ENCODE assay signal across 8 cellular contexts in the genomic region with DNA sequence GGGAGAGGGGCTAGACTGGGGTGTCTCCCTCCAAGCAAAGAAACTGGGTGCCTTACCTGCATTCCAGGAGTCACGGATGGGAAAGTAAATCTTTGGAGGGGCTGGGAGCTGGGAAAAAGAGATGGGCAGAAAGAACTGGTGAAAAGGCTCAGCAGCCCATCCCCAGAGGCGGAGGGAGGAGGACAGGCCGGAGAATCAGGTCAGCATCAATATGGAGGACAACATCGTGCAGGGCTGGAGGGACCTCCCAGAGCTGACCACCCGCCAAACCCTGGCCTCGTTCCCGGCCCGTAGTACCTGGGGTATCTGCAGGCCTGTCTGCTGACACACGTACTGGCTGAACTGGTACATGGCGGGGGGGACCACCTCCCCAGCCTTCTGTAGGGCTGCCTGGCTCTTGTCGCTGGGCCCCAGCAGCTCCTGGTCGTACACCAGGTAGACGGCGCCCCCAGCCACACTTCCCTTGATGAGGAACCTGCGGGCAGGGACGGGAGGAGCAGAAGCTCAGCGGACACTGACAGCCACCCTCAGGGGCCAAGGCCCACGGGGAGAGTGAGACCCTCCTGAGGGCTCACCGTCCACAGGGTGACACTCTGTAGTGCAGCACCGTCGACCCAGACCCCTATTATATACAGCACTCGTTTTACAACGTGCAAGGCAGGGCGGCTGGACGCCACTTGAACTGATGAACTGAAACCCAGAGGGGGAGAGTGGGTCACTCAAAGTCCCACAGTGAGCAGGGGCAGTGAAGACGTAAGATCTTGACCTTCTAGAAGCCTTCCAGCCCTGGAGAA. TPM values are rescaled to one million over a fixed set of nuclear protein-coding genes. Genes with fewer than 3 reads are reported as not detected.
DNase-seq lines count a peak whose midpoint lies in the region; ATAC-seq, FAIRE-seq and TF ChIP-seq lines count a peak whose summit lies in the region.

No MANE protein-coding gene starts in this region.

- H3K4me3 ChIP-seq in keratinocyte (ENCODE audit: control insufficient read depth in 2 of 3, extremely low read depth in 1 of 3, insufficient read depth in 2 of 3, low read depth in 1 of 3, low read length in 3 of 3), result peak overlapping the region; percentile 94 to 99 (median 95)

- peaks cover 18% of the 10 kb centered on the region for H3K4me1 ChIP-seq in keratinocyte (ENCODE audit: control insufficient read depth, extremely low read depth, insufficient read depth, low read length)

- H4K20me1 ChIP-seq in keratinocyte (ENCODE audit: control insufficient read depth, extremely low read depth, insufficient read depth, low read length), result no peaks in the 10 kb centered on the region

- H3K36me3 ChIP-seq in keratinocyte (ENCODE audit: control insufficient read depth in 2 of 2, extremely low read depth in 1 of 2, insufficient read depth in 2 of 2, low read length in 2 of 2), result peaks cover 4 to 8% of the 10 kb centered on the region in 2 experiments

- no peak for ATAC-seq in GM21737 (IDR thresholded peaks at IDR 0.05; ENCODE audit: unreplicated experiment)

- DNase-seq in T-helper 1 cell (no peak), keratinocyte (ENCODE audit: low read depth, low spot score) (no peak), cerebellum (ENCODE audit: low spot score) (no peak), GM19238 (ENCODE audit: insufficient read length, low spot score) (no peak)
- DNase-seq in activated naive CD8-positive, alpha-beta T cell treated with anti-CD3 and anti-CD28 coated beads for 36 hours, result no peak

- H3K4me1 Mint-ChIP-seq in T-helper 1 cell treated with Interleukin-12 subunit alpha and Interleukin-12 subunit beta and Interleukin-4 antibody, amounts not matched to agents 30 μg/mL and 1 μg/mL, for 36 hours (ENCODE audit: low read depth), result peaks cover 17% of the 10 kb centered on the region
- peaks cover 13% of the 10 kb centered on the region for H3K4me1 Mint-ChIP-seq in activated naive CD8-positive, alpha-beta T cell treated with anti-CD3 and anti-CD28 coated beads for 36 hours

- peak overlapping the region; percentile 81 for H3K4me3 Mint-ChIP-seq in T-helper 1 cell treated with Interleukin-12 subunit alpha and Interleukin-12 subunit beta and Interleukin-4 antibody, amounts not matched to agents 30 μg/mL and 1 μg/mL, for 36 hours
- H3K4me3 Mint-ChIP-seq in activated naive CD8-positive, alpha-beta T cell treated with anti-CD3 and anti-CD28 coated beads for 36 hours, result peak overlapping the region; percentile 98

- no peaks in the 10 kb centered on the region for H3K9me3 Mint-ChIP-seq in T-helper 1 cell treated with Interleukin-12 subunit alpha and Interleukin-12 subunit beta and Interleukin-4 antibody, amounts not matched to agents 30 μg/mL and 1 μg/mL, for 36 hours
- no peaks in the 10 kb centered on the region for H3K9me3 Mint-ChIP-seq in activated naive CD8-positive, alpha-beta T cell treated with anti-CD3 and anti-CD28 coated beads for 36 hours

- peak overlapping the region; percentile 85 for H3K9ac ChIP-seq in keratinocyte (ENCODE audit: control insufficient read depth, extremely low read depth, insufficient read depth, low read length)

- H3K27ac ChIP-seq in keratinocyte (ENCODE audit: control insufficient read depth, insufficient read depth, low read length) (peak overlapping the region; percentile 88), temporal lobe (ENCODE audit: low read depth, low read length) (peak overlapping the region; percentile 87)

- peak; percentile 69 for FAIRE-seq in keratinocyte (lab: Jason Lieb, UNC)

- H3K79me2 ChIP-seq in keratinocyte (ENCODE audit: control insufficient read depth, insufficient read depth, low read length), result peaks cover 10% of the 10 kb centered on the region

- peak overlapping the region; percentile 90 for H3K4me2 ChIP-seq in keratinocyte (ENCODE audit: control insufficient read depth, extremely low read depth, insufficient read depth, low read depth, low read length)

- H3K9me1 ChIP-seq in keratinocyte (ENCODE audit: control insufficient read depth, extremely low read depth, insufficient read depth, low read length), result no peaks in the 10 kb centered on the region

- no peaks in the 10 kb centered on the region for H3K36me3 Mint-ChIP-seq in T-helper 1 cell treated with Interleukin-12 subunit alpha and Interleukin-12 subunit beta and Interleukin-4 antibody, amounts not matched to agents 30 μg/mL and 1 μg/mL, for 36 hours (ENCODE audit: low read depth)
- H3K36me3 Mint-ChIP-seq in activated naive CD8-positive, alpha-beta T cell treated with anti-CD3 and anti-CD28 coated beads for 36 hours, result peaks cover 7% of the 10 kb centered on the region

- TF ChIP-seq CTCF in keratinocyte (optimal IDR thresholded peaks at IDR 0.05 in 1 of 3, IDR thresholded peaks at IDR 0.05 in 1 of 3, conservative IDR thresholded peaks at IDR 0.05 in 1 of 3; ENCODE audit: extremely low read depth in 1 of 3, insufficient read depth in 2 of 3, low read length in 3 of 3), result no peak

- no peaks in the 10 kb centered on the region for H3K27me3 ChIP-seq in keratinocyte (ENCODE audit: control insufficient read depth, extremely low read depth, insufficient read depth, low read length)

- H3K27me3 Mint-ChIP-seq in T-helper 1 cell treated with Interleukin-12 subunit alpha and Interleukin-12 subunit beta and Interleukin-4 antibody, amounts not matched to agents 30 μg/mL and 1 μg/mL, for 36 hours (ENCODE audit: low read depth), result peaks cover 11% of the 10 kb centered on the region
- no peaks in the 10 kb centered on the region for H3K27me3 Mint-ChIP-seq in activated naive CD8-positive, alpha-beta T cell treated with anti-CD3 and anti-CD28 coated beads for 36 hours

- no peaks in the 10 kb centered on the region for H3K9me3 ChIP-seq in keratinocyte (ENCODE audit: control insufficient read depth, low read depth, low read length)

- peak overlapping the region; percentile 88 for H3K27ac Mint-ChIP-seq in T-helper 1 cell treated with Interleukin-12 subunit alpha and Interleukin-12 subunit beta and Interleukin-4 antibody, amounts not matched to agents 30 μg/mL and 1 μg/mL, for 36 hours
- peak overlapping the region; percentile 94 for H3K27ac Mint-ChIP-seq in activated naive CD8-positive, alpha-beta T cell treated with anti-CD3 and anti-CD28 coated beads for 36 hours

- peak overlapping the region; percentile 85 for H2AFZ ChIP-seq in keratinocyte (ENCODE audit: control insufficient read depth, low read length)

- dilution Hi-C loops in keratinocyte (cut with MboI; ENCODE audit: extremely low pct_ligation_motif_present, low sequenced_read_pairs), result no loop called here

RNA-seq across cellular contexts. Expression of gene MICOS13, which starts 0.8 kb away (rescaled TPM):
- 10 to 100 TPM; 44.6 to 53.5 TPM for total RNA-seq in activated naive CD8-positive, alpha-beta T cell treated with anti-CD3 and anti-CD28 coated beads for 36 hours
- polyA plus RNA-seq in keratinocyte, result 28.5 to 80.5 TPM (median 35.2 TPM) in 3 replicates
- polyA plus RNA-seq in keratinocyte (2011; ENCODE audit: low read depth), result 12.1 TPM
- polyA plus RNA-seq in keratinocyte (2011; cell fraction: cytosol; rRNA removed), result 23.6 and 53.9 TPM in 2 replicates
- polyA plus RNA-seq in keratinocyte (2011; cell fraction: nucleus; rRNA removed), result 19.1 and 20.6 TPM in 2 replicates
- polyA plus RNA-seq in keratinocyte (2012; ENCODE audit: low replicate concordance), result 53.1 and 77.8 TPM in 2 replicates
- 10.2 to 30.7 TPM (median 16.9 TPM) in 3 replicates for polyA minus RNA-seq in keratinocyte
- 55.1 TPM for polyA minus RNA-seq in keratinocyte (2011; cell fraction: cytosol; rRNA and poly(A)+ RNA removed)
- 7.0 and 8.1 TPM in 2 replicates for polyA minus RNA-seq in keratinocyte (2011; cell fraction: nucleus; rRNA and poly(A)+ RNA removed)
- 14.8 TPM for total RNA-seq in temporal lobe
- 12.2 TPM for total RNA-seq in cerebellum

RNA-seq across cellular contexts. Expression of gene HSD11B1L, which starts 1.3 kb away (rescaled TPM):
- total RNA-seq in activated naive CD8-positive, alpha-beta T cell treated with anti-CD3 and anti-CD28 coated beads for 36 hours, result 1 to 10 TPM; 1.5 to 3.2 TPM
- polyA plus RNA-seq in keratinocyte, result 3.3 to 9.1 TPM (median 3.7 TPM) in 3 replicates
- 3.6 TPM for polyA plus RNA-seq in keratinocyte (2011; ENCODE audit: low read depth)
- polyA plus RNA-seq in keratinocyte (2011; cell fraction: cytosol; rRNA removed), result 2.7 and 7.9 TPM in 2 replicates
- 3.9 and 6.8 TPM in 2 replicates for polyA plus RNA-seq in keratinocyte (2011; cell fraction: nucleus; rRNA removed)
- 5.1 and 9.5 TPM in 2 replicates for polyA plus RNA-seq in keratinocyte (2012; ENCODE audit: low replicate concordance)
- polyA minus RNA-seq in keratinocyte, result 1.5 to 3.4 TPM (median 2.2 TPM) in 3 replicates
- 5.6 TPM for polyA minus RNA-seq in keratinocyte (2011; cell fraction: cytosol; rRNA and poly(A)+ RNA removed)
- 2.9 and 4.3 TPM in 2 replicates for polyA minus RNA-seq in keratinocyte (2011; cell fraction: nucleus; rRNA and poly(A)+ RNA removed)
- total RNA-seq in temporal lobe (23.4 TPM), cerebellum (15.0 TPM)

RNA-seq across cellular contexts. Expression of gene RPL36, which starts 10.6 kb away (rescaled TPM):
- 1,000 to 10,000 TPM; 1,649 to 1,711 TPM for total RNA-seq in activated naive CD8-positive, alpha-beta T cell treated with anti-CD3 and anti-CD28 coated beads for 36 hours
- polyA plus RNA-seq in keratinocyte, result 562 to 1,236 TPM (median 636 TPM) in 3 replicates
- polyA plus RNA-seq in keratinocyte (2011; ENCODE audit: low read depth), result 761 TPM
- 338 and 825 TPM in 2 replicates for polyA plus RNA-seq in keratinocyte (2011; cell fraction: cytosol; rRNA removed)
- 144 and 172 TPM in 2 replicates for polyA plus RNA-seq in keratinocyte (2011; cell fraction: nucleus; rRNA removed)
- polyA plus RNA-seq in keratinocyte (2012; ENCODE audit: low replicate concordance), result 1,437 and 2,095 TPM in 2 replicates
- polyA minus RNA-seq in keratinocyte, result 153 to 368 TPM (median 187 TPM) in 3 replicates
- 1,666 TPM for polyA minus RNA-seq in keratinocyte (2011; cell fraction: cytosol; rRNA and poly(A)+ RNA removed)
- 92.1 and 143 TPM in 2 replicates for polyA minus RNA-seq in keratinocyte (2011; cell fraction: nucleus; rRNA and poly(A)+ RNA removed)
- 201 TPM for total RNA-seq in temporal lobe
- 159 TPM for total RNA-seq in cerebellum

RNA-seq across cellular contexts. Expression of gene LONP1, which starts 40.5 kb away (rescaled TPM):
- total RNA-seq in activated naive CD8-positive, alpha-beta T cell treated with anti-CD3 and anti-CD28 coated beads for 36 hours, result 100 to 1,000 TPM; 277 to 287 TPM
- 24.2 to 29.6 TPM (median 27.7 TPM) in 3 replicates for polyA plus RNA-seq in keratinocyte
- polyA plus RNA-seq in keratinocyte (2011; ENCODE audit: low read depth), result 49.6 TPM
- polyA plus RNA-seq in keratinocyte (2011; cell fraction: cytosol; rRNA removed), result 12.0 and 29.3 TPM in 2 replicates
- 38.1 and 47.6 TPM in 2 replicates for polyA plus RNA-seq in keratinocyte (2011; cell fraction: nucleus; rRNA removed)
- 37.6 and 46.6 TPM in 2 replicates for polyA plus RNA-seq in keratinocyte (2012; ENCODE audit: low replicate concordance)
- 24.5 to 51.4 TPM (median 32.5 TPM) in 3 replicates for polyA minus RNA-seq in keratinocyte
- polyA minus RNA-seq in keratinocyte (2011; cell fraction: cytosol; rRNA and poly(A)+ RNA removed), result 44.3 TPM
- polyA minus RNA-seq in keratinocyte (2011; cell fraction: nucleus; rRNA and poly(A)+ RNA removed), result 33.6 and 35.7 TPM in 2 replicates
- total RNA-seq in temporal lobe (37.4 TPM), cerebellum (27.9 TPM)

RNA-seq across cellular contexts. Expression of gene CATSPERD, which starts 41.0 kb away (rescaled TPM):
- not detected for total RNA-seq in activated naive CD8-positive, alpha-beta T cell treated with anti-CD3 and anti-CD28 coated beads for 36 hours
- not detected in 3 replicates for polyA plus RNA-seq in keratinocyte
- polyA plus RNA-seq in keratinocyte (2011; ENCODE audit: low read depth), result not detected
- polyA plus RNA-seq in keratinocyte (2011; cell fraction: cytosol; rRNA removed), result not detected in 2 replicates
- not detected in 2 replicates for polyA plus RNA-seq in keratinocyte (2011; cell fraction: nucleus; rRNA removed)
- polyA plus RNA-seq in keratinocyte (2012; ENCODE audit: low replicate concordance), result not detected in 2 replicates
- 0.06 TPM in 1 of 3 replicates, not detected in the others for polyA minus RNA-seq in keratinocyte
- polyA minus RNA-seq in keratinocyte (2011; cell fraction: cytosol; rRNA and poly(A)+ RNA removed), result not detected
- polyA minus RNA-seq in keratinocyte (2011; cell fraction: nucleus; rRNA and poly(A)+ RNA removed), result not detected in 2 replicates
- 0.25 TPM for total RNA-seq in temporal lobe
- 0.27 TPM for total RNA-seq in cerebellum
